ENCODE assay signal across 9 cellular contexts in the genomic region with DNA sequence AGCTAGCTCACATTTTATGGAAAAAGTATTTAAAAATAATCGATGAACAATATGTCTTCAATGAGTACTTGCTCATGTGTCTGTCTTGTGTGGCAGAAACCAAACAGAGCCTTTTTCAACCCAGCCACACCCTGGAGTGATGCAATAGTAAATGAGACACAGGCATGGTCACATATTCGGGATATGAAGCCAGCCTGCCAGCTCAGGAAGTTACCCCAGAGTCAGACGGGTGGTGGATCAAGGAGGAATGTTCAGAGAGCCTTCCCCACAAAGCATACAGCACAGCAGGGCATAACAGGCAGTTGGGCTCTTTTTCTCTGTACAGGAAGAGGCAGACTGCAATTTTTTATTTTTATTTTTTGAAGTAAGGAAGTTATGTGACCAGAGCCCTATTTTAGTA. TPM values are rescaled to one million over a fixed set of nuclear protein-coding genes. Genes with fewer than 3 reads are reported as not detected.
DNase-seq lines count a peak whose midpoint lies in the region; ATAC-seq and TF ChIP-seq lines count a peak whose summit lies in the region.
"Had no signal": no experiment of that assay in that cellular context is flagged by ENCODE, and none has a peak within 500 bp of the region (broad histone marks: within the 10 kb centered on the region; RNA-seq: fewer than 3 reads in every experiment).

No MANE protein-coding gene starts in this region.

- H3K4me1 ChIP-seq in HCT116 (ENCODE audit: control insufficient read depth in 1 of 2, insufficient read depth in 2 of 2, low read length in 2 of 2) (peaks cover 13 to 21% of the 10 kb centered on the region in 2 experiments), foreskin keratinocyte (peaks cover 9% of the 10 kb centered on the region), subcutaneous abdominal adipose tissue (ENCODE audit: control insufficient read depth in 5 of 5, insufficient read depth in 5 of 5, low read length in 5 of 5) (peaks cover 0 to 18% (median 13%) of the 10 kb centered on the region in 5 donors)

- intact Hi-C loops in HCT116 (cut with micrococcal nuclease), result loop anchor here (10.0 kb wide), 1 partner anchor 978 kb away; no protein-coding TSS in a partner anchor

- no peaks in the 10 kb centered on the region for H3K36me3 ChIP-seq in HCT116 (ENCODE audit: control insufficient read depth in 1 of 2, insufficient read depth in 2 of 2, low read length in 2 of 2)
- peaks cover 0 to 14% (median 11%) of the 10 kb centered on the region in 5 donors for H3K36me3 ChIP-seq in subcutaneous abdominal adipose tissue (ENCODE audit: control insufficient read depth in 5 of 5, insufficient read depth in 5 of 5, low read length in 5 of 5)

- no peaks in the 10 kb centered on the region for H3K27me3 ChIP-seq in HCT116 (ENCODE audit: insufficient read depth, low read length)
- H3K27me3 ChIP-seq in foreskin keratinocyte, result no peaks in the 10 kb centered on the region
- H3K27me3 ChIP-seq in subcutaneous abdominal adipose tissue (ENCODE audit: control insufficient read depth in 5 of 5, insufficient read depth in 4 of 5, low read length in 5 of 5), result no peaks in the 10 kb centered on the region

- H3K79me2 ChIP-seq in HCT116 (ENCODE audit: insufficient read depth, low read length), result no peaks in the 10 kb centered on the region

- RAD21 ChIA-PET in HCT116 (lab: Charles Lee; ENCODE audit: low non-redundant PET in 1 of 2, low total read pairs in 2 of 2, uncharacterized antibody in 2 of 2, unreplicated experiment in 2 of 2), result no interaction called here

- H3K9me3 ChIP-seq in HCT116 (ENCODE audit: control insufficient read depth in 1 of 2, insufficient read depth in 1 of 2, low read depth in 1 of 2, low read length in 2 of 2), result no peaks in the 10 kb centered on the region
- no peaks in the 10 kb centered on the region for H3K9me3 ChIP-seq in subcutaneous abdominal adipose tissue (ENCODE audit: control insufficient read depth in 5 of 5, low read length in 5 of 5)

- CTCF ChIA-PET in HCT116 (lab: Charles Lee), result interaction anchor here (1.3 to 3.4 kb wide), 5 partner anchors 15 to 954 kb away, joined by 3 to 32 read pairs (median 4); no protein-coding TSS in a partner anchor

- POLR2A ChIA-PET in HCT116 (lab: Charles Lee), result no interaction called here

- BruUV-seq in HCT116 (replicated peaks; lab: Mats Ljungman, UMichigan), result no TSS peak

- peak overlapping the region; percentile 50 for H2AFZ ChIP-seq in HCT116 (ENCODE audit: low read depth, low read length, poor library complexity, severe bottlenecking)

- TF ChIP-seq RAD21 in HCT116 (IDR thresholded peaks at IDR 0.05; ENCODE audit: low read depth), result no peak

- ATAC-seq in HCT116 (peak; percentile 20; the same call in 1 of the 2 replicates), SK-N-SH treated with all-trans-retinoic acid at 6 μM for 48 hours (peak; percentile 53), foreskin keratinocyte (peak; percentile 57), HG03469 (IDR thresholded peaks at IDR 0.05; ENCODE audit: unreplicated experiment) (no peak)

- DNase-seq in HCT116 (ENCODE audit: low read depth, low spot score) (peak; percentile 29), foreskin keratinocyte (peak; percentile 67 to 83), NCI-H1436 (lab: John Stamatoyannopoulos, UW) (no peak), NCI-H2029 treated with DMSO at 0.1 percent for 48 hours (lab: John Stamatoyannopoulos, UW) (no peak)
- no peak for DNase-seq in stimulated activated CD4-positive, alpha-beta T cell treated with anti-CD3 and anti-CD28 coated beads, Interleukin-4, amount 100 ng/mL, for 24 hours
- DNase-seq: RPMI8226 had no signal

- H3K9ac ChIP-seq in HCT116 (ENCODE audit: low read length), result no peak overlapping the region; the same call in 1 of the 2 replicates
- H3K9ac ChIP-seq in subcutaneous abdominal adipose tissue (ENCODE audit: low read length in 5 of 5), result peak overlapping the region in 1 of 5 donors; percentile 31

- no peaks in the 10 kb centered on the region for H4K20me1 ChIP-seq in HCT116 (ENCODE audit: insufficient read depth)

- H3K4me3 ChIP-seq in HCT116 (replicated peaks in 1 of 2; ENCODE audit: low read depth in 1 of 2, low read length in 2 of 2) (no peak overlapping the region), subcutaneous abdominal adipose tissue (ENCODE audit: low read depth in 1 of 5, low read length in 5 of 5) (peak overlapping the region in 1 of 5 donors; percentile 22)

- H3K27ac ChIP-seq in HCT116 (ENCODE audit: low read depth, low read length) (no peak overlapping the region), foreskin keratinocyte (peak overlapping the region; percentile 82), subcutaneous abdominal adipose tissue (ENCODE audit: low read depth, low read length) (peak overlapping the region; percentile 46)

- peak overlapping the region; percentile 30; the same call in 1 of the 2 replicates for H3K4me2 ChIP-seq in HCT116 (ENCODE audit: low read length)

- H3K9me2 ChIP-seq in HCT116 (ENCODE audit: insufficient read depth), result no peaks in the 10 kb centered on the region; the same call in 1 of the 2 replicates

- no peak for TF ChIP-seq POLR2A in HCT116 (IDR thresholded peaks at IDR 0.05; ENCODE audit: borderline replicate concordance, extremely low read depth, insufficient read depth, insufficient read length)

- no peak for TF ChIP-seq CTCF in HCT116 (IDR thresholded peaks at IDR 0.05 in 2 of 3, conservative IDR thresholded peaks at IDR 0.05 in 1 of 3; ENCODE audit: borderline replicate concordance in 1 of 3, insufficient read depth in 1 of 3, low read depth in 2 of 3, low read length in 2 of 3)
- TF ChIP-seq CTCF in foreskin keratinocyte (conservative IDR thresholded peaks at IDR 0.05), result no peak

TF ChIP-seq in HCT116, 20 proteins besides CTCF, POLR2A, EP300 and RAD21 (continues in another document):
- TF ChIP-seq CBX3 (IDR thresholded peaks at IDR 0.05; ENCODE audit: low read depth) (peak; percentile 47; the same call in 1 of the 2 replicates), SP1 (IDR thresholded peaks at IDR 0.05; ENCODE audit: low read depth) (peak; percentile 54), SIN3A (IDR thresholded peaks at IDR 0.05; ENCODE audit: low read depth) (no peak)
- TF ChIP-seq, protein P1, sequence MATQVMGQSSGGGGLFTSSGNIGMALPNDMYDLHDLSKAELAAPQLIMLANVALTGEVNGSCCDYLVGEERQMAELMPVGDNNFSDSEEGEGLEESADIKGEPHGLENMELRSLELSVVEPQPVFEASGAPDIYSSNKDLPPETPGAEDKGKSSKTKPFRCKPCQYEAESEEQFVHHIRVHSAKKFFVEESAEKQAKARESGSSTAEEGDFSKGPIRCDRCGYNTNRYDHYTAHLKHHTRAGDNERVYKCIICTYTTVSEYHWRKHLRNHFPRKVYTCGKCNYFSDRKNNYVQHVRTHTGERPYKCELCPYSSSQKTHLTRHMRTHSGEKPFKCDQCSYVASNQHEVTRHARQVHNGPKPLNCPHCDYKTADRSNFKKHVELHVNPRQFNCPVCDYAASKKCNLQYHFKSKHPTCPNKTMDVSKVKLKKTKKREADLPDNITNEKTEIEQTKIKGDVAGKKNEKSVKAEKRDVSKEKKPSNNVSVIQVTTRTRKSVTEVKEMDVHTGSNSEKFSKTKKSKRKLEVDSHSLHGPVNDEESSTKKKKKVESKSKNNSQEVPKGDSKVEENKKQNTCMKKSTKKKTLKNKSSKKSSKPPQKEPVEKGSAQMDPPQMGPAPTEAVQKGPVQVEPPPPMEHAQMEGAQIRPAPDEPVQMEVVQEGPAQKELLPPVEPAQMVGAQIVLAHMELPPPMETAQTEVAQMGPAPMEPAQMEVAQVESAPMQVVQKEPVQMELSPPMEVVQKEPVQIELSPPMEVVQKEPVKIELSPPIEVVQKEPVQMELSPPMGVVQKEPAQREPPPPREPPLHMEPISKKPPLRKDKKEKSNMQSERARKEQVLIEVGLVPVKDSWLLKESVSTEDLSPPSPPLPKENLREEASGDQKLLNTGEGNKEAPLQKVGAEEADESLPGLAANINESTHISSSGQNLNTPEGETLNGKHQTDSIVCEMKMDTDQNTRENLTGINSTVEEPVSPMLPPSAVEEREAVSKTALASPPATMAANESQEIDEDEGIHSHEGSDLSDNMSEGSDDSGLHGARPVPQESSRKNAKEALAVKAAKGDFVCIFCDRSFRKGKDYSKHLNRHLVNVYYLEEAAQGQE (IDR thresholded peaks at IDR 0.05; ENCODE audit: low read depth), result no peak

TF ChIP-seq in SK-N-SH treated with all-trans-retinoic acid at 6 μM for 48 hours, 23 proteins besides CTCF, POLR2A, EP300 and RAD21:
- TF ChIP-seq ZFP3 (CRISPR knock-in tag; IDR thresholded peaks at IDR 0.05) (no peak), ZNF565 (CRISPR knock-in tag; conservative IDR thresholded peaks at IDR 0.05; ENCODE audit: low read depth) (no peak), ISL1 (CRISPR knock-in tag; IDR thresholded peaks at IDR 0.05) (no peak), ARNTL (CRISPR knock-in tag; IDR thresholded peaks at IDR 0.05; ENCODE audit: borderline replicate concordance, low read depth) (no peak), GLIS3 (CRISPR knock-in tag; IDR thresholded peaks at IDR 0.05) (no peak), ZNF70 (CRISPR knock-in tag; IDR thresholded peaks at IDR 0.05) (no peak), RARB (CRISPR knock-in tag; IDR thresholded peaks at IDR 0.05) (no peak), ESRRG (CRISPR knock-in tag; IDR thresholded peaks at IDR 0.05) (no peak), BACH2 (CRISPR knock-in tag; IDR thresholded peaks at IDR 0.05; ENCODE audit: borderline replicate concordance) (no peak), ZNF8 (CRISPR knock-in tag; IDR thresholded peaks at IDR 0.05) (no peak)
- TF ChIP-seq, protein P2, sequence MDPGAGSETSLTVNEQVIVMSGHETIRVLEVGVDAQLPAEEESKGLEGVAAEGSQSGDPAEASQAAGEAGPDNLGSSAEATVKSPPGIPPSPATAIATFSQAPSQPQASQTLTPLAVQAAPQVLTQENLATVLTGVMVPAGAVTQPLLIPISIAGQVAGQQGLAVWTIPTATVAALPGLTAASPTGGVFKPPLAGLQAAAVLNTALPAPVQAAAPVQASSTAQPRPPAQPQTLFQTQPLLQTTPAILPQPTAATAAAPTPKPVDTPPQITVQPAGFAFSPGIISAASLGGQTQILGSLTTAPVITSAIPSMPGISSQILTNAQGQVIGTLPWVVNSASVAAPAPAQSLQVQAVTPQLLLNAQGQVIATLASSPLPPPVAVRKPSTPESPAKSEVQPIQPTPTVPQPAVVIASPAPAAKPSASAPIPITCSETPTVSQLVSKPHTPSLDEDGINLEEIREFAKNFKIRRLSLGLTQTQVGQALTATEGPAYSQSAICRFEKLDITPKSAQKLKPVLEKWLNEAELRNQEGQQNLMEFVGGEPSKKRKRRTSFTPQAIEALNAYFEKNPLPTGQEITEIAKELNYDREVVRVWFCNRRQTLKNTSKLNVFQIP (CRISPR knock-in tag; IDR thresholded peaks at IDR 0.05; ENCODE audit: borderline replicate concordance, low read depth), result no peak

RNA-seq across cellular contexts. Expression of a gene that starts 27.3 kb away (rescaled TPM):
- total RNA-seq in HCT116 (2021; ENCODE audit: unreplicated experiment) (35.9 TPM), foreskin keratinocyte (29.3 and 39.6 TPM in 2 replicates)
- 55.1 and 58.8 TPM in 2 replicates for polyA plus RNA-seq in HCT116 (2012)
- 30.7 and 44.9 TPM in 2 replicates for polyA plus RNA-seq in foreskin keratinocyte

Comparison
In these comparisons a context has a peak if more than half of its experiments do, and no peak if none do; other contexts are left out.
1. DNase-seq: peak in HCT116 (single experiment) and foreskin keratinocyte (2 of 2); none in stimulated activated CD4-positive, alpha-beta T cell treated with anti-CD3 and anti-CD28 coated beads, Interleukin-4, amount 100 ng/mL, for 24 hours (single experiment), NCI-H1436 (single experiment) and NCI-H2029 treated with DMSO at 0.1 percent for 48 hours (single experiment).